ENCODE assay signal across 8 cellular contexts in genomic region chr20:62924567-62925419, GRCh38. TPM values are rescaled to one million over a fixed set of nuclear protein-coding genes. Genes with fewer than 3 reads are reported as not detected.
DNase-seq lines count a peak whose midpoint lies in the region; ATAC-seq and TF ChIP-seq lines count a peak whose summit lies in the region.

No MANE protein-coding gene starts in this region.

- H2AFZ ChIP-seq in neuron (ENCODE audit: low read depth, low read length) = no peak overlapping the region

- peaks cover 9% of the 10 kb centered on the region for H3K36me3 Mint-ChIP-seq in T-helper 1 cell treated with Interleukin-12 subunit alpha and Interleukin-12 subunit beta and Interleukin-4 antibody, amounts not matched to agents 30 μg/mL and 1 μg/mL, for 36 hours (ENCODE audit: low read depth)

- H3K4me3 ChIP-seq in heart right ventricle = peak overlapping the region; percentile 67 to 99 (median 98)
- peak overlapping the region; percentile 92 for H3K4me3 ChIP-seq in epithelial cell of proximal tubule (ENCODE audit: low read depth, low read length)
- peak overlapping the region; percentile 95 for H3K4me3 ChIP-seq in neuron (ENCODE audit: low read length)

- H3K27me3 ChIP-seq in heart right ventricle = no peaks in the 10 kb centered on the region
- H3K27me3 ChIP-seq in neuron (ENCODE audit: insufficient read depth, low read length) = no peaks in the 10 kb centered on the region

- H3K27ac Mint-ChIP-seq in T-helper 1 cell treated with Interleukin-12 subunit alpha and Interleukin-12 subunit beta and Interleukin-4 antibody, amounts not matched to agents 30 μg/mL and 1 μg/mL, for 36 hours = peak overlapping the region; percentile 92

- no peak for TF ChIP-seq CTCF in heart right ventricle (IDR thresholded peaks at IDR 0.05)
- TF ChIP-seq CTCF in epithelial cell of proximal tubule (conservative IDR thresholded peaks at IDR 0.05; ENCODE audit: low read depth, low read length) = no peak

- H3K4me3 Mint-ChIP-seq in T-helper 1 cell treated with Interleukin-12 subunit alpha and Interleukin-12 subunit beta and Interleukin-4 antibody, amounts not matched to agents 30 μg/mL and 1 μg/mL, for 36 hours = peak overlapping the region; percentile 93

- DNase-seq in heart right ventricle = no peak
- no peak for DNase-seq in Right ventricle myocardium inferior (ENCODE audit: missing footprints)
- DNase-seq in epithelial cell of proximal tubule (ENCODE audit: low read depth) = no peak
- DNase-seq in activated CD8-positive, alpha-beta memory T cell treated with anti-CD3 and anti-CD28 coated beads, Interleukin-2, amount 50 U/mL, for 48 hours = no peak
- no peak for DNase-seq in stimulated activated CD8-positive, alpha-beta memory T cell treated with anti-CD3 and anti-CD28 coated beads, Interleukin-4, amount 100 ng/mL, for 48 hours

- H3K36me3 ChIP-seq in heart right ventricle (no peaks in the 10 kb centered on the region), neuron (ENCODE audit: insufficient read depth, low read length) (no peaks in the 10 kb centered on the region)

- no peaks in the 10 kb centered on the region for H3K9me3 Mint-ChIP-seq in T-helper 1 cell treated with Interleukin-12 subunit alpha and Interleukin-12 subunit beta and Interleukin-4 antibody, amounts not matched to agents 30 μg/mL and 1 μg/mL, for 36 hours

- WGBS in heart right ventricle, 2 donors = 24 to 26% methylated on average over 15 of the region's 15 CpGs

- peak overlapping the region in 9 of 10 donors; percentile 89 to 99 (median 98) for H3K27ac ChIP-seq in heart right ventricle

- H3K4me1 Mint-ChIP-seq in T-helper 1 cell treated with Interleukin-12 subunit alpha and Interleukin-12 subunit beta and Interleukin-4 antibody, amounts not matched to agents 30 μg/mL and 1 μg/mL, for 36 hours (ENCODE audit: low read depth) = peaks cover 56% of the 10 kb centered on the region

- no peaks in the 10 kb centered on the region for H3K9me3 ChIP-seq in heart right ventricle
- H3K9me3 ChIP-seq in neuron (ENCODE audit: low read length) = no peaks in the 10 kb centered on the region

- H3K4me1 ChIP-seq in heart right ventricle = peaks cover 28 to 89% (median 81%) of the 10 kb centered on the region in 9 donors
- peaks cover 39% of the 10 kb centered on the region for H3K4me1 ChIP-seq in neuron (ENCODE audit: insufficient read depth, low read length)

- H3K27me3 Mint-ChIP-seq in T-helper 1 cell treated with Interleukin-12 subunit alpha and Interleukin-12 subunit beta and Interleukin-4 antibody, amounts not matched to agents 30 μg/mL and 1 μg/mL, for 36 hours (ENCODE audit: low read depth) = no peaks in the 10 kb centered on the region

- intact Hi-C loops in heart right ventricle (cut with DNase I) = loop anchor here in 1 of 10 donors (5.0 kb wide), 1 partner anchor 47 kb away; no protein-coding TSS in a partner anchor
- intact Hi-C loops in Right ventricle myocardium inferior (cut with DNase I) = loop anchor here (5.0 kb wide), 1 partner anchor 47 kb away; no protein-coding TSS in a partner anchor

- ATAC-seq in heart right ventricle (peak in 1 of 8 donors; percentile 12), Right ventricle myocardium inferior (no peak), GM18870 (IDR thresholded peaks at IDR 0.05; ENCODE audit: unreplicated experiment) (no peak)

RNA-seq across cellular contexts. Expression of gene DIDO1, which starts 1.5 kb away (rescaled TPM):
- total RNA-seq in heart right ventricle (10 to 100 TPM; 31.4 to 44.6 (median 37.6) TPM), Right ventricle myocardium inferior (33.5 TPM), epithelial cell of proximal tubule (26.9 and 32.3 TPM in 2 replicates)
- polyA plus RNA-seq in heart right ventricle = 10 to 100 TPM; 16.0 to 21.9 TPM

RNA-seq across cellular contexts. Expression of gene GID8, which starts 13.2 kb away (rescaled TPM):
- total RNA-seq in heart right ventricle = 10 to 100 TPM; 13.7 to 19.9 (median 16.7) TPM
- 10 to 100 TPM in 1 of 2 donors, 1 to 10 TPM in 1; 7.0 to 10.2 TPM for polyA plus RNA-seq in heart right ventricle
- total RNA-seq in Right ventricle myocardium inferior = 16.1 TPM
- total RNA-seq in epithelial cell of proximal tubule = 23.2 and 23.6 TPM in 2 replicates

RNA-seq across cellular contexts. Expression of gene SLC17A9, which starts 27.7 kb away (rescaled TPM):
- total RNA-seq in heart right ventricle (1 to 10 TPM in 4 of 10 donors, under 1 TPM in 6; 0.19 to 3.6 (median 0.62) TPM), Right ventricle myocardium inferior (0.41 TPM), epithelial cell of proximal tubule (17.4 and 19.5 TPM in 2 replicates)
- 1 to 10 TPM; 2.3 to 8.3 TPM for polyA plus RNA-seq in heart right ventricle
